29 cellular contexts compared by ENCODE assay signal in the genomic region with DNA sequence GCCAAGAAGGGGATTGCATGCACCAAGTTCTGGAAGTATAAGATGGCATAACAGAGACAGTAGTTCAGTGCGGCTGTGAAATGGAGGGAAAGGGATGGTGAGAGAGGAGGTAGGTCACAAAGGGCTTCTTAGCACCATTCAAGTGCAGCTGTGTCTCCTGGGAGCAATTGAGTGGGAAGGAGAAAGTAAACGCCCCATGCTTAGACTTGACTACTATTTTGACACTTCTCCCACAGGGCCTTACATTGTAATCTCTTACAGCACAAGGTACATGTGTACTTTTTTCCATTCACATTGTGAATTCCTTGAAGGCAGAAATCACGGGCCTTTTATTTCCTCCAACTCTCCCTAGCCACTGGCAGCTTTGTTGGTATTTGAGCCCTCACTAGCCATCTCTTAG.
"Had no signal": no experiment of that assay in that cellular context is flagged by ENCODE, and none has a peak within 500 bp of the region (broad histone marks: within the 10 kb centered on the region; RNA-seq: fewer than 3 reads in every experiment).

No MANE protein-coding gene starts in this region.

- H2AFZ ChIP-seq: neural progenitor cell, parathyroid adenoma had no signal

- H3K4me3 ChIP-seq: colonic mucosa, gastrocnemius medialis, heart right ventricle, lung, neural progenitor cell, sigmoid colon, spleen, testis, tibial artery had no signal

- H3K4me2 ChIP-seq: neural progenitor cell had no signal

- H3K36me3 Mint-ChIP-seq: memory B cell; naive B cell; natural killer cell treated with Interleukin-12 subunit alpha and Interleukin-12 subunit beta and Interleukin-15 and Interleukin-18, amount 100 ng/mL, for 72 hours; neural progenitor cell; stimulated activated memory B cell treated with anti-CD40 and anti-IgM and Interleukin-4, amounts not matched to agents 10 μg/mL and 1 μg/mL and 100 μg/mL, for 72 hours; type B pancreatic cell had no signal

- H3K9me3 Mint-ChIP-seq: dendritic cell treated with granulocyte-macrophage colony-stimulating factor and Interleukin-4, amounts not matched to agents 40 ng/mL and 50 ng/mL, for 4 days; endodermal cell; memory B cell; natural killer cell treated with Interleukin-12 subunit alpha and Interleukin-12 subunit beta and Interleukin-15 and Interleukin-18, amount 100 ng/mL, for 72 hours; neural progenitor cell; stimulated activated memory B cell treated with anti-CD40 and anti-IgM and Interleukin-4, amounts not matched to agents 10 μg/mL and 1 μg/mL and 100 μg/mL, for 72 hours; type B pancreatic cell had no signal

- H3K4me3 Mint-ChIP-seq: dendritic cell treated with granulocyte-macrophage colony-stimulating factor and Interleukin-4, amounts not matched to agents 40 ng/mL and 50 ng/mL, for 4 days; endodermal cell; memory B cell; naive B cell; natural killer cell treated with Interleukin-12 subunit alpha and Interleukin-12 subunit beta and Interleukin-15 and Interleukin-18, amount 100 ng/mL, for 72 hours; neural progenitor cell; stimulated activated memory B cell treated with anti-CD40 and anti-IgM and Interleukin-4, amounts not matched to agents 10 μg/mL and 1 μg/mL and 100 μg/mL, for 72 hours; type B pancreatic cell had no signal

- FAIRE-seq: keratinocyte had no signal

- H3K79me2 ChIP-seq: parathyroid adenoma had no signal

- H3K27ac ChIP-seq: colonic mucosa, epithelial cell of prostate, gastrocnemius medialis, heart right ventricle, neural progenitor cell, parathyroid adenoma, sigmoid colon, spleen, testis, tibial artery had no signal

- H3K9me3 ChIP-seq: colonic mucosa, gastrocnemius medialis, sigmoid colon, testis had no signal

- H3K4me1 Mint-ChIP-seq: endodermal cell; memory B cell; naive B cell; stimulated activated memory B cell treated with anti-CD40 and anti-IgM and Interleukin-4, amounts not matched to agents 10 μg/mL and 1 μg/mL and 100 μg/mL, for 72 hours had no signal

- H3K27me3 ChIP-seq: colonic mucosa, gastrocnemius medialis, neural progenitor cell, sigmoid colon, testis, tibial artery had no signal

- H3K27ac Mint-ChIP-seq: dendritic cell treated with granulocyte-macrophage colony-stimulating factor and Interleukin-4, amounts not matched to agents 40 ng/mL and 50 ng/mL, for 4 days; endodermal cell; memory B cell; natural killer cell treated with Interleukin-12 subunit alpha and Interleukin-12 subunit beta and Interleukin-15 and Interleukin-18, amount 100 ng/mL, for 72 hours; neural progenitor cell; progenitor cell of endocrine pancreas; stimulated activated memory B cell treated with anti-CD40 and anti-IgM and Interleukin-4, amounts not matched to agents 10 μg/mL and 1 μg/mL and 100 μg/mL, for 72 hours; type B pancreatic cell had no signal

- H3K9ac ChIP-seq: neural progenitor cell, parathyroid adenoma had no signal

- H3K4me1 ChIP-seq: colonic mucosa, gastrocnemius medialis, heart right ventricle, parathyroid adenoma, sigmoid colon, spleen, testis, tibial artery had no signal

- H3K36me3 ChIP-seq: colonic mucosa, gastrocnemius medialis, heart right ventricle, neural progenitor cell, sigmoid colon, spleen, tibial artery had no signal

- ATAC-seq: esophagus mucosa; gastrocnemius medialis; heart right ventricle; left lobe of liver; natural killer cell treated with Interleukin-12 subunit alpha and Interleukin-12 subunit beta and Interleukin-15 and Interleukin-18, amount 100 ng/mL, for 72 hours; right cardiac atrium; stimulated activated memory B cell treated with anti-CD40 and anti-IgM and Interleukin-4, amounts not matched to agents 10 μg/mL and 1 μg/mL and 100 μg/mL, for 72 hours; stimulated activated naive CD8-positive, alpha-beta T cell treated with anti-CD3 and anti-CD28 coated beads, Interleukin-15, Interleukin-2, amounts not matched to agents 100 U/mL and 50 U/mL, for 24 hours had no signal

- DNase-seq: colonic mucosa; effector CD8-positive, alpha-beta T cell; endodermal cell; foreskin fibroblast; gastrocnemius medialis; heart right ventricle; hypothalamus; naive B cell; right cardiac atrium; sigmoid colon; spleen; stimulated activated CD4-positive, alpha-beta T cell treated with anti-CD3 and anti-CD28 coated beads, Interleukin-4, amount 100 ng/mL, for 4 hours; stimulated activated naive CD8-positive, alpha-beta T cell treated with anti-CD3 and anti-CD28 coated beads, Interleukin-15, Interleukin-2, amounts not matched to agents 100 U/mL and 50 U/mL, for 24 hours; substantia nigra; testis; tibial artery had no signal
